Comparison of ENCODE assay signal across 1 cellular context in genomic region chr3:58305882-58306661, GRCh38.
A peak's percentile ranks its signal among the peaks of the same experiment; 100 is the strongest.
TF ChIP-seq lines count a peak whose summit lies in the region.

Gene HTD2, plus strand, starts transcription at chr3:58306520. Its CDS starts 11,094 bp downstream, at chr3:58317614.
Gene RPP14, plus strand, starts transcription at chr3:58306245. Its CDS starts 4,085 bp downstream, at chr3:58310330.

TF ChIP-seq in HEK293, 187 proteins besides CTCF, POLR2A, EP300 and RAD21 (continued from another document and continues in another):
- TF ChIP-seq, protein P1, sequence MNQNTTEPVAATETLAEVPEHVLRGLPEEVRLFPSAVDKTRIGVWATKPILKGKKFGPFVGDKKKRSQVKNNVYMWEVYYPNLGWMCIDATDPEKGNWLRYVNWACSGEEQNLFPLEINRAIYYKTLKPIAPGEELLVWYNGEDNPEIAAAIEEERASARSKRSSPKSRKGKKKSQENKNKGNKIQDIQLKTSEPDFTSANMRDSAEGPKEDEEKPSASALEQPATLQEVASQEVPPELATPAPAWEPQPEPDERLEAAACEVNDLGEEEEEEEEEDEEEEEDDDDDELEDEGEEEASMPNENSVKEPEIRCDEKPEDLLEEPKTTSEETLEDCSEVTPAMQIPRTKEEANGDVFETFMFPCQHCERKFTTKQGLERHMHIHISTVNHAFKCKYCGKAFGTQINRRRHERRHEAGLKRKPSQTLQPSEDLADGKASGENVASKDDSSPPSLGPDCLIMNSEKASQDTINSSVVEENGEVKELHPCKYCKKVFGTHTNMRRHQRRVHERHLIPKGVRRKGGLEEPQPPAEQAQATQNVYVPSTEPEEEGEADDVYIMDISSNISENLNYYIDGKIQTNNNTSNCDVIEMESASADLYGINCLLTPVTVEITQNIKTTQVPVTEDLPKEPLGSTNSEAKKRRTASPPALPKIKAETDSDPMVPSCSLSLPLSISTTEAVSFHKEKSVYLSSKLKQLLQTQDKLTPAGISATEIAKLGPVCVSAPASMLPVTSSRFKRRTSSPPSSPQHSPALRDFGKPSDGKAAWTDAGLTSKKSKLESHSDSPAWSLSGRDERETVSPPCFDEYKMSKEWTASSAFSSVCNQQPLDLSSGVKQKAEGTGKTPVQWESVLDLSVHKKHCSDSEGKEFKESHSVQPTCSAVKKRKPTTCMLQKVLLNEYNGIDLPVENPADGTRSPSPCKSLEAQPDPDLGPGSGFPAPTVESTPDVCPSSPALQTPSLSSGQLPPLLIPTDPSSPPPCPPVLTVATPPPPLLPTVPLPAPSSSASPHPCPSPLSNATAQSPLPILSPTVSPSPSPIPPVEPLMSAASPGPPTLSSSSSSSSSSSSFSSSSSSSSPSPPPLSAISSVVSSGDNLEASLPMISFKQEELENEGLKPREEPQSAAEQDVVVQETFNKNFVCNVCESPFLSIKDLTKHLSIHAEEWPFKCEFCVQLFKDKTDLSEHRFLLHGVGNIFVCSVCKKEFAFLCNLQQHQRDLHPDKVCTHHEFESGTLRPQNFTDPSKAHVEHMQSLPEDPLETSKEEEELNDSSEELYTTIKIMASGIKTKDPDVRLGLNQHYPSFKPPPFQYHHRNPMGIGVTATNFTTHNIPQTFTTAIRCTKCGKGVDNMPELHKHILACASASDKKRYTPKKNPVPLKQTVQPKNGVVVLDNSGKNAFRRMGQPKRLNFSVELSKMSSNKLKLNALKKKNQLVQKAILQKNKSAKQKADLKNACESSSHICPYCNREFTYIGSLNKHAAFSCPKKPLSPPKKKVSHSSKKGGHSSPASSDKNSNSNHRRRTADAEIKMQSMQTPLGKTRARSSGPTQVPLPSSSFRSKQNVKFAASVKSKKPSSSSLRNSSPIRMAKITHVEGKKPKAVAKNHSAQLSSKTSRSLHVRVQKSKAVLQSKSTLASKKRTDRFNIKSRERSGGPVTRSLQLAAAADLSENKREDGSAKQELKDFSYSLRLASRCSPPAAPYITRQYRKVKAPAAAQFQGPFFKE (tag by site-specific recombination; IDR thresholded peaks at IDR 0.05; ENCODE audit: borderline replicate concordance), result no peak
- TF ChIP-seq ZNF146 (tag by site-specific recombination; IDR thresholded peaks at IDR 0.05), result peak; percentile 78
- no peak for TF ChIP-seq ZNF530 (tag by site-specific recombination; IDR thresholded peaks at IDR 0.05; ENCODE audit: low read depth)
- TF ChIP-seq ZSCAN23 (tag by site-specific recombination; IDR thresholded peaks at IDR 0.05), result no peak
- no peak for TF ChIP-seq ZNF510 (tag by site-specific recombination; IDR thresholded peaks at IDR 0.05; ENCODE audit: insufficient replicate concordance)
- TF ChIP-seq ZNF521 (tag by site-specific recombination; IDR thresholded peaks at IDR 0.05), result no peak
- no peak for TF ChIP-seq ZNF580 (tag by site-specific recombination; IDR thresholded peaks at IDR 0.05)
- no peak for TF ChIP-seq ZNF23 (tag by site-specific recombination; IDR thresholded peaks at IDR 0.05; ENCODE audit: borderline replicate concordance)
- TF ChIP-seq ZNF558 (tag by site-specific recombination; IDR thresholded peaks at IDR 0.05), result no peak
- TF ChIP-seq ZNF214 (tag by site-specific recombination; IDR thresholded peaks at IDR 0.05; ENCODE audit: borderline replicate concordance), result no peak
- no peak for TF ChIP-seq PBX3 (CRISPR knock-in tag; IDR thresholded peaks at IDR 0.05)
- no peak for TF ChIP-seq ZSCAN16 (tag by site-specific recombination; IDR thresholded peaks at IDR 0.05)
- TF ChIP-seq, protein P2, sequence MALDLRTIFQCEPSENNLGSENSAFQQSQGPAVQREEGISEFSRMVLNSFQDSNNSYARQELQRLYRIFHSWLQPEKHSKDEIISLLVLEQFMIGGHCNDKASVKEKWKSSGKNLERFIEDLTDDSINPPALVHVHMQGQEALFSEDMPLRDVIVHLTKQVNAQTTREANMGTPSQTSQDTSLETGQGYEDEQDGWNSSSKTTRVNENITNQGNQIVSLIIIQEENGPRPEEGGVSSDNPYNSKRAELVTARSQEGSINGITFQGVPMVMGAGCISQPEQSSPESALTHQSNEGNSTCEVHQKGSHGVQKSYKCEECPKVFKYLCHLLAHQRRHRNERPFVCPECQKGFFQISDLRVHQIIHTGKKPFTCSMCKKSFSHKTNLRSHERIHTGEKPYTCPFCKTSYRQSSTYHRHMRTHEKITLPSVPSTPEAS (tag by site-specific recombination; IDR thresholded peaks at IDR 0.05), result peak; percentile 44
- TF ChIP-seq ZNF132 (tag by site-specific recombination; IDR thresholded peaks at IDR 0.05; ENCODE audit: borderline replicate concordance), result no peak
- peak; percentile 77 for TF ChIP-seq ZBTB11 (tag by site-specific recombination; conservative IDR thresholded peaks at IDR 0.05; ENCODE audit: low read depth)
- TF ChIP-seq, protein P3, sequence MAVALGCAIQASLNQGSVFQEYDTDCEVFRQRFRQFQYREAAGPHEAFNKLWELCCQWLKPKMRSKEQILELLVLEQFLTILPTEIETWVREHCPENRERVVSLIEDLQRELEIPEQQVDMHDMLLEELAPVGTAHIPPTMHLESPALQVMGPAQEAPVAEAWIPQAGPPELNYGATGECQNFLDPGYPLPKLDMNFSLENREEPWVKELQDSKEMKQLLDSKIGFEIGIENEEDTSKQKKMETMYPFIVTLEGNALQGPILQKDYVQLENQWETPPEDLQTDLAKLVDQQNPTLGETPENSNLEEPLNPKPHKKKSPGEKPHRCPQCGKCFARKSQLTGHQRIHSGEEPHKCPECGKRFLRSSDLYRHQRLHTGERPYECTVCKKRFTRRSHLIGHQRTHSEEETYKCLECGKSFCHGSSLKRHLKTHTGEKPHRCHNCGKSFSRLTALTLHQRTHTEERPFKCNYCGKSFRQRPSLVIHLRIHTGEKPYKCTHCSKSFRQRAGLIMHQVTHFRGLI (tag by site-specific recombination; IDR thresholded peaks at IDR 0.05), result peak; percentile 86
- no peak for TF ChIP-seq ZNF423 (tag by site-specific recombination; IDR thresholded peaks at IDR 0.05)
- TF ChIP-seq ZNF548 (tag by site-specific recombination; IDR thresholded peaks at IDR 0.05), result no peak
- no peak for TF ChIP-seq HOXA7 (CRISPR knock-in tag; IDR thresholded peaks at IDR 0.05; ENCODE audit: borderline replicate concordance)
- peak; percentile 52; the same call in 1 of the 2 replicates for TF ChIP-seq KLF1 (tag by site-specific recombination; IDR thresholded peaks at IDR 0.05)
- TF ChIP-seq ZNF664 (tag by site-specific recombination; IDR thresholded peaks at IDR 0.05), result no peak
- no peak for TF ChIP-seq ZNF837 (tag by site-specific recombination; IDR thresholded peaks at IDR 0.05)
- no peak for TF ChIP-seq ZNF184 (tag by site-specific recombination; IDR thresholded peaks at IDR 0.05)
- TF ChIP-seq, protein P4, sequence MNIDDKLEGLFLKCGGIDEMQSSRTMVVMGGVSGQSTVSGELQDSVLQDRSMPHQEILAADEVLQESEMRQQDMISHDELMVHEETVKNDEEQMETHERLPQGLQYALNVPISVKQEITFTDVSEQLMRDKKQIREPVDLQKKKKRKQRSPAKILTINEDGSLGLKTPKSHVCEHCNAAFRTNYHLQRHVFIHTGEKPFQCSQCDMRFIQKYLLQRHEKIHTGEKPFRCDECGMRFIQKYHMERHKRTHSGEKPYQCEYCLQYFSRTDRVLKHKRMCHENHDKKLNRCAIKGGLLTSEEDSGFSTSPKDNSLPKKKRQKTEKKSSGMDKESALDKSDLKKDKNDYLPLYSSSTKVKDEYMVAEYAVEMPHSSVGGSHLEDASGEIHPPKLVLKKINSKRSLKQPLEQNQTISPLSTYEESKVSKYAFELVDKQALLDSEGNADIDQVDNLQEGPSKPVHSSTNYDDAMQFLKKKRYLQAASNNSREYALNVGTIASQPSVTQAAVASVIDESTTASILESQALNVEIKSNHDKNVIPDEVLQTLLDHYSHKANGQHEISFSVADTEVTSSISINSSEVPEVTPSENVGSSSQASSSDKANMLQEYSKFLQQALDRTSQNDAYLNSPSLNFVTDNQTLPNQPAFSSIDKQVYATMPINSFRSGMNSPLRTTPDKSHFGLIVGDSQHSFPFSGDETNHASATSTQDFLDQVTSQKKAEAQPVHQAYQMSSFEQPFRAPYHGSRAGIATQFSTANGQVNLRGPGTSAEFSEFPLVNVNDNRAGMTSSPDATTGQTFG (tag by site-specific recombination; IDR thresholded peaks at IDR 0.05; ENCODE audit: borderline replicate concordance), result no peak
- TF ChIP-seq HOXC10 (CRISPR knock-in tag; IDR thresholded peaks at IDR 0.05), result no peak
- no peak for TF ChIP-seq ZNF280C (tag by site-specific recombination; IDR thresholded peaks at IDR 0.05)
- TF ChIP-seq ZNF692 (tag by site-specific recombination; IDR thresholded peaks at IDR 0.05), result peak; percentile 81; the same call in 1 of the 2 replicates
- TF ChIP-seq ZNF791 (tag by site-specific recombination; IDR thresholded peaks at IDR 0.05), result no peak
- no peak for TF ChIP-seq HIC1 (tag by site-specific recombination; IDR thresholded peaks at IDR 0.05)
- TF ChIP-seq ZNF341 (tag by site-specific recombination; IDR thresholded peaks at IDR 0.05; ENCODE audit: low read depth), result no peak
- TF ChIP-seq ZNF292 (tag by site-specific recombination; IDR thresholded peaks at IDR 0.05; ENCODE audit: borderline replicate concordance, low read depth), result no peak
- no peak; the same call in 1 of the 2 replicates for TF ChIP-seq IKZF3 (tag by site-specific recombination; IDR thresholded peaks at IDR 0.05)
